21 cellular contexts compared by ENCODE assay signal in genomic region chr19:17504456-17504855, GRCh38. TPM values are rescaled to one million over a fixed set of nuclear protein-coding genes. Genes with fewer than 3 reads are reported as not detected.
"Had no signal": no experiment of that assay in that cellular context is flagged by ENCODE, and none has a peak within 500 bp of the region (broad histone marks: within the 10 kb centered on the region; RNA-seq: fewer than 3 reads in every experiment).

No MANE protein-coding gene starts in this region.

- H2AFZ ChIP-seq: hepatocyte had no signal

- DNase-seq: activated CD4-positive, alpha-beta memory T cell treated with anti-CD3 and anti-CD28 coated beads, Interleukin-2, amount 10 ng/mL, durations not matched to agents 7 days and 5 days; activated CD4-positive, alpha-beta T cell treated with anti-CD3 and anti-CD28 coated beads for 36 hours; activated CD8-positive, alpha-beta memory T cell treated with anti-CD3 and anti-CD28 coated beads, Interleukin-2, amount 50 U/mL, for 48 hours; activated naive CD4-positive, alpha-beta T cell treated with Interleukin-2 at 50 U/mL for 16 hours; central memory CD4-positive, alpha-beta T cell; cortex of kidney; effector memory CD4-positive, alpha-beta T cell; kidney; stimulated activated CD4-positive, alpha-beta T cell treated with anti-CD3 and anti-CD28 coated beads, Interleukin-4, amount 100 ng/mL, for 4 hours; T-cell; T1000; upper lobe of right lung had no signal

- H3K27ac ChIP-seq: epithelial cell of prostate, hepatocyte, right atrium auricular region, upper lobe of right lung, VCaP had no signal

- H3K27me3 ChIP-seq: hepatocyte, right atrium auricular region, upper lobe of right lung had no signal

- ATAC-seq: activated CD4-positive, alpha-beta T cell treated with anti-CD3 and anti-CD28 coated beads for 36 hours; T-cell had no signal

- H3K9me3 ChIP-seq: right atrium auricular region, upper lobe of right lung had no signal

- H3K4me3 ChIP-seq: hepatocyte, right atrium auricular region, skin epidermis, upper lobe of right lung had no signal

- H3K4me2 ChIP-seq: hepatocyte had no signal

RNA-seq across cellular contexts. Expression of gene NXNL1, which starts 43.7 kb away (rescaled TPM):
- total RNA-seq: activated CD4-positive, alpha-beta memory T cell treated with anti-CD3 and anti-CD28 coated beads, Interleukin-2, amount 10 ng/mL, durations not matched to agents 7 days and 5 days; activated CD4-positive, alpha-beta T cell treated with anti-CD3 and anti-CD28 coated beads for 36 hours; hepatocyte; kidney; liver; myocyte; neural crest cell; right atrium auricular region; T-cell; upper lobe of right lung had no signal
- polyA plus RNA-seq: hepatocyte, liver had no signal

RNA-seq across cellular contexts. Expression of gene TMEM221, which starts 56.0 kb away (rescaled TPM):
- total RNA-seq: activated CD4-positive, alpha-beta memory T cell treated with anti-CD3 and anti-CD28 coated beads, Interleukin-2, amount 10 ng/mL, durations not matched to agents 7 days and 5 days; activated CD4-positive, alpha-beta T cell treated with anti-CD3 and anti-CD28 coated beads for 36 hours; mesenteric fat pad; T-cell; upper lobe of right lung had no signal
